Comparison of ENCODE assay signal across 8 cellular contexts in the genomic region with DNA sequence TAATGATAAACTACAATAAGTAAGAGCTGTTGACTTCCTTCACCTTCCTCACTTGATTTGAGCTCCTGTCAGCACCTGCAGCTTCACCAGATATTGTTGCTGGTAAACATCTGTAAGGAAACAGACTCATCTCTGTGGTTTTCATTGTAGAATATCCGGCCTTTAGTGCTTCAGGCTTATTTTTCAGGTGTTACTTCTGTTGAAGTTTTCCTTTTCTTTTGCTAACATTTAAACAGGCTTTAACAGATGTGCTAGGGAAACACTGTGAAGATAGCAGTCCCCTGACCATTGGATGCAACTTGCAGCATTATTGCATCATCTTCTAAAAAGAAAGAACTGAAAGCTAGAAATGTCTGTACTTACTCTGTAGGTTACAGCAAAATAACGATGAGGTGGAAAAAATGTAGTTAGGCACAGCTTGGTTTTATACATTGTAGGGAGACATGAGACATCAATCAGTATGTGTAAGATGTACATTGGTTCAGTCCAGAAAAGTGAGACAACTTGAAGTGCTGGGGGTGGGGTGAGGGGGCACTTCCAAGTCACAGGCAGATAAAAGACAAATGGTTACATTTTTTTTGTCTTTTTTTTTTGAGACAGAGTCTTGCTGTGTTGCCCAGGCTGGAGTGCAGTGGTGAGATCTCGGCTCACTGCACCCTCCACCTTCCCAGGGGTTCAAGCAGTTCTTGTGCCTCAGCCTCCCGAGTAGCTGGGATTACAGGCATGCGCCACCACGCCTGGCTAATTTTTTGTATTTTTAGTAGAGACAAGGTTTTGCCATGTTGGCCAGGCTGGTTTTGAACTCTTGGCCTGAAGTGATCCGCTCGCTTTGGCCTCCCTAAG. TPM values are rescaled to one million over a fixed set of nuclear protein-coding genes. Genes with fewer than 3 reads are reported as not detected.
DNase-seq lines count a peak whose midpoint lies in the region; ATAC-seq, FAIRE-seq and TF ChIP-seq lines count a peak whose summit lies in the region.

No MANE protein-coding gene starts in this region.

- H3K27me3 ChIP-seq in MM.1S (replicated peaks; ENCODE audit: insufficient read depth, low read length) (no peaks in the 10 kb centered on the region), mucosa of rectum (ENCODE audit: control insufficient read depth in 2 of 2, insufficient read depth in 2 of 2, low read length in 2 of 2) (no peaks in the 10 kb centered on the region)

- H3K4me3 Mint-ChIP-seq in activated naive CD8-positive, alpha-beta T cell treated with anti-CD3 and anti-CD28 coated beads, Interleukin-2, amount 50 U/mL, for 24 hours: peak overlapping the region; percentile 74

- TF ChIP-seq POLR2A in H54 (IDR thresholded peaks at IDR 0.05; ENCODE audit: low read depth, low read length): no peak

- peaks cover 16% of the 10 kb centered on the region for H3K36me3 ChIP-seq in MM.1S (replicated peaks; ENCODE audit: insufficient read depth, low read length)
- peaks cover 26 to 38% of the 10 kb centered on the region in 2 donors for H3K36me3 ChIP-seq in mucosa of rectum (ENCODE audit: control insufficient read depth in 2 of 2, insufficient read depth in 2 of 2, low read length in 2 of 2)

- H3K4me1 Mint-ChIP-seq in activated naive CD8-positive, alpha-beta T cell treated with anti-CD3 and anti-CD28 coated beads, Interleukin-2, amount 50 U/mL, for 24 hours: peaks cover 91% of the 10 kb centered on the region

- H3K9me3 ChIP-seq in MM.1S (replicated peaks; ENCODE audit: insufficient read depth, low read length) (no peaks in the 10 kb centered on the region), mucosa of rectum (ENCODE audit: control insufficient read depth in 2 of 2, low read length in 2 of 2) (no peaks in the 10 kb centered on the region)

- H3K4me3 ChIP-seq in MM.1S (ENCODE audit: low read length) (peak overlapping the region; percentile 7), mucosa of rectum (ENCODE audit: low read length in 2 of 2) (no peak overlapping the region)

- intact Hi-C loops in left colon (cut with DNase I, micrococcal nuclease): no loop called here

- H3K27ac ChIP-seq in MM.1S (ENCODE audit: low read length) (peak overlapping the region; percentile 98), mucosa of rectum (ENCODE audit: low read depth in 2 of 2, low read length in 2 of 2) (peak overlapping the region; percentile 51 to 59)

- TF ChIP-seq CTCF in MM.1S (IDR thresholded peaks at IDR 0.05; ENCODE audit: low read length): no peak

- peak; percentile 52 for FAIRE-seq in H54 (lab: Jason Lieb, UNC)

- H4K20me1 ChIP-seq in MM.1S (ENCODE audit: insufficient read depth, low read length): no peaks in the 10 kb centered on the region

- no peak overlapping the region for H2AFZ ChIP-seq in MM.1S (ENCODE audit: low read length)

- H3K4me2 ChIP-seq in MM.1S (ENCODE audit: low read depth, low read length): peak overlapping the region; percentile 66

- H3K9me3 Mint-ChIP-seq in activated naive CD8-positive, alpha-beta T cell treated with anti-CD3 and anti-CD28 coated beads, Interleukin-2, amount 50 U/mL, for 24 hours: no peaks in the 10 kb centered on the region

- peak overlapping the region; percentile 70 for H3K9ac ChIP-seq in MM.1S (ENCODE audit: low read length)
- no peak overlapping the region for H3K9ac ChIP-seq in mucosa of rectum (ENCODE audit: low read depth in 1 of 2, low read length in 2 of 2)

- no peaks in the 10 kb centered on the region for H3K27me3 Mint-ChIP-seq in activated naive CD8-positive, alpha-beta T cell treated with anti-CD3 and anti-CD28 coated beads, Interleukin-2, amount 50 U/mL, for 24 hours

- H3K9me2 ChIP-seq in MM.1S (replicated peaks; ENCODE audit: insufficient read depth, low read length): no peaks in the 10 kb centered on the region

- peaks cover 69% of the 10 kb centered on the region for H3F3A ChIP-seq in MM.1S (ENCODE audit: insufficient read depth, low read length)

- peaks cover 86% of the 10 kb centered on the region for H3K4me1 ChIP-seq in MM.1S (ENCODE audit: low read length)
- H3K4me1 ChIP-seq in mucosa of rectum (ENCODE audit: control insufficient read depth in 2 of 2, insufficient read depth in 2 of 2, low read length in 2 of 2): peaks cover 2 to 8% of the 10 kb centered on the region in 2 donors

- peaks cover 88% of the 10 kb centered on the region for H3K36me3 Mint-ChIP-seq in activated naive CD8-positive, alpha-beta T cell treated with anti-CD3 and anti-CD28 coated beads, Interleukin-2, amount 50 U/mL, for 24 hours (ENCODE audit: low read depth)

- no peak for DNase-seq in H54 (ENCODE audit: insufficient read length, low spot score)
- peak; percentile 94 for DNase-seq in MM.1S
- DNase-seq in activated naive CD8-positive, alpha-beta T cell treated with anti-CD3 and anti-CD28 coated beads, Interleukin-2, amount 50 U/mL, for 24 hours: no peak
- DNase-seq in DMS153 (lab: John Stamatoyannopoulos, UW): no peak
- DNase-seq in NK-92 (lab: John Stamatoyannopoulos, UW; ENCODE audit: unreplicated experiment): no peak
- DNase-seq in left colon: no peak

- peaks cover 89% of the 10 kb centered on the region for H3K79me2 ChIP-seq in MM.1S (ENCODE audit: low read length)

- ATAC-seq in GM18502 (IDR thresholded peaks at IDR 0.05; ENCODE audit: poor library complexity, unreplicated experiment): peak; percentile 73
- peak; percentile 65 for ATAC-seq in activated naive CD8-positive, alpha-beta T cell treated with anti-CD3 and anti-CD28 coated beads, Interleukin-2, amount 50 U/mL, for 24 hours
- no peak for ATAC-seq in left colon

- peak overlapping the region; percentile 96 for H3K27ac Mint-ChIP-seq in activated naive CD8-positive, alpha-beta T cell treated with anti-CD3 and anti-CD28 coated beads, Interleukin-2, amount 50 U/mL, for 24 hours

RNA-seq across cellular contexts. Expression of gene EDEM1, which starts 10.2 kb away (rescaled TPM):
- total RNA-seq in left colon: 10 to 100 TPM; 49.2 to 62.0 TPM
